In genomic region chr6:21666200-21666671, GRCh38 we compare ENCODE assay signal across 8 cellular contexts.
DNase-seq lines count a peak whose midpoint lies in the region; ATAC-seq and TF ChIP-seq lines count a peak whose summit lies in the region.

No MANE protein-coding gene starts in this region.

- no peaks in the 10 kb centered on the region for H3K9me2 ChIP-seq in PC-9 (ENCODE audit: insufficient read depth)

- H3K36me3 ChIP-seq in PC-9 (ENCODE audit: low read depth) (no peaks in the 10 kb centered on the region), gastroesophageal sphincter (no peaks in the 10 kb centered on the region), psoas muscle (ENCODE audit: insufficient read depth in 1 of 2, low read depth in 1 of 2) (no peaks in the 10 kb centered on the region)

- TF ChIP-seq CTCF in GM10248 (IDR thresholded peaks at IDR 0.05; ENCODE audit: control extremely low read depth, extremely low read depth, low read depth, missing control alignments) (no peak), PC-9 (conservative IDR thresholded peaks at IDR 0.05) (no peak), gastroesophageal sphincter (IDR thresholded peaks at IDR 0.05) (no peak), psoas muscle (IDR thresholded peaks at IDR 0.05) (no peak)

- DNase-seq in GM10248 (ENCODE audit: extremely low spot score) (peak; percentile 26), PC-9 (no peak), psoas muscle (peak; percentile 20 to 52), superior temporal gyrus (ENCODE audit: extremely low spot score) (no peak), NCI-H345 treated with DMSO at 0.1 percent for 48 hours (lab: John Stamatoyannopoulos, UW; ENCODE audit: unreplicated experiment) (no peak)

- POLR2A ChIA-PET in GM10248 (lab: Yijun Ruan, JAX): no interaction called here
- POLR2A ChIA-PET in PC-9 (lab: Charles Lee; ENCODE audit: unreplicated experiment): no interaction called here

- H4K20me1 ChIP-seq in PC-9 (ENCODE audit: insufficient read depth): no peaks in the 10 kb centered on the region

- BruUV-seq in PC-9 (replicated peaks; lab: Mats Ljungman, UMichigan): no TSS peak

- no peak overlapping the region for H2AFZ ChIP-seq in PC-9

- H3K4me2 ChIP-seq in PC-9: peak overlapping the region; percentile 82

- H3K4me3 ChIP-seq in PC-9 (peak overlapping the region; percentile 3; the same call in 1 of the 2 replicates), gastroesophageal sphincter (peak overlapping the region; percentile 54 to 70), psoas muscle (peak overlapping the region; percentile 67)

- no peaks in the 10 kb centered on the region for H3K79me2 ChIP-seq in PC-9 (ENCODE audit: low read depth)

- CTCF ChIA-PET in GM10248 (lab: Yijun Ruan, JAX): no interaction called here
- CTCF ChIA-PET in PC-9 (lab: Charles Lee): no interaction called here

- ATAC-seq in gastroesophageal sphincter (peak; percentile 24), psoas muscle (peak in 1 of 4 donors; percentile 21), HG03378 (IDR thresholded peaks at IDR 0.05; ENCODE audit: unreplicated experiment) (no peak), HG02642 (IDR thresholded peaks at IDR 0.05; ENCODE audit: poor library complexity, unreplicated experiment) (no peak)

- TF ChIP-seq POLR2A in gastroesophageal sphincter (IDR thresholded peaks at IDR 0.05): no peak

- intact Hi-C loops in PC-9 (cut with micrococcal nuclease; ENCODE audit: unreplicated experiment): loop anchor here (10.0 kb wide), 1 partner anchor 139 kb away; no protein-coding TSS in a partner anchor
- intact Hi-C loops in psoas muscle (cut with DNase I): no loop called here

- WGBS in gastroesophageal sphincter (ENCODE audit: low coverage in 1 of 2), 2 donors: 0 to 6% methylated on average over 1 to 4 of the region's 32 CpGs
- WGBS in psoas muscle, 3 donors: 0 to 1% (median 1%) methylated on average over 19 to 32 of the region's 32 CpGs

- H3K4me1 ChIP-seq in PC-9 (replicated peaks; ENCODE audit: insufficient read depth) (0 out of 2 replicates have a peak, but pooled peaks cover 10% of the 10 kb centered on the region), gastroesophageal sphincter (peaks cover 0 to 48% (median 4%) of the 10 kb centered on the region in 3 donors), psoas muscle (no peaks in the 10 kb centered on the region)

- no peaks in the 10 kb centered on the region for H3F3A ChIP-seq in PC-9 (ENCODE audit: insufficient read depth, low read depth)

- no peak for TF ChIP-seq EP300 in gastroesophageal sphincter (IDR thresholded peaks at IDR 0.05)

- H3K27me3 ChIP-seq in PC-9 (ENCODE audit: insufficient read depth, low read depth) (peaks cover 30% of the 10 kb centered on the region), gastroesophageal sphincter (peaks cover 20% of the 10 kb centered on the region), psoas muscle (ENCODE audit: insufficient read depth in 3 of 3, low read length in 2 of 3) (peaks cover 0 to 59% (median 20%) of the 10 kb centered on the region in 3 donors)

- no peaks in the 10 kb centered on the region for H3K9me3 ChIP-seq in PC-9 (ENCODE audit: insufficient read depth, low read depth)
- H3K9me3 ChIP-seq in gastroesophageal sphincter: no peaks in the 10 kb centered on the region
- no peaks in the 10 kb centered on the region for H3K9me3 ChIP-seq in psoas muscle

- H3K27ac ChIP-seq in PC-9: no peak overlapping the region
- peak overlapping the region; percentile 24 to 84 (median 82) for H3K27ac ChIP-seq in gastroesophageal sphincter
- no peak overlapping the region for H3K27ac ChIP-seq in psoas muscle

Comparison
In these comparisons a context has a peak if more than half of its experiments do, and no peak if none do; other contexts are left out.
1. DNase-seq: peak in GM10248 (single experiment) and psoas muscle (2 of 2); none in PC-9 (0 of 2), superior temporal gyrus (single experiment) and NCI-H345 treated with DMSO at 0.1 percent for 48 hours (single experiment).
2. H3K27ac ChIP-seq: peak in gastroesophageal sphincter (4 of 4); none in PC-9 (single experiment) and psoas muscle (single experiment).
3. H3K4me3 ChIP-seq: peak in every context shown above with its lines; median percentile 67 in psoas muscle; 62 in gastroesophageal sphincter; 3 in PC-9.